4 cellular contexts compared by ENCODE assay signal in genomic region chr5:133438487-133438886, GRCh38.
"Had no signal": no experiment of that assay in that cellular context is flagged by ENCODE, and none has a peak within 500 bp of the region (broad histone marks: within the 10 kb centered on the region; RNA-seq: fewer than 3 reads in every experiment).

No MANE protein-coding gene starts in this region.

- H3K27ac Mint-ChIP-seq: GM23338, H9, IgD-negative memory B cell had no signal

- H3K4me3 ChIP-seq: GM23338 had no signal

- DNase-seq: H9, HCEC 1CT had no signal

- H3K4me2 ChIP-seq: GM23338 had no signal

- H3K9me3 Mint-ChIP-seq: GM23338, H9, IgD-negative memory B cell had no signal

- H3K36me3 Mint-ChIP-seq: IgD-negative memory B cell had no signal

- H3K4me3 Mint-ChIP-seq: GM23338, H9, IgD-negative memory B cell had no signal

- H2AFZ ChIP-seq: GM23338 had no signal
